ENCODE assay signal across 20 cellular contexts in genomic region chr13:29480893-29481525, GRCh38.
DNase-seq lines count a peak whose midpoint lies in the region; ATAC-seq and TF ChIP-seq lines count a peak whose summit lies in the region.
"Had no signal": no experiment of that assay in that cellular context is flagged by ENCODE, and none has a peak within 500 bp of the region (broad histone marks: within the 10 kb centered on the region; RNA-seq: fewer than 3 reads in every experiment).

No MANE protein-coding gene starts in this region.

- H3K36me3 Mint-ChIP-seq in type B pancreatic cell, result no peaks in the 10 kb centered on the region
- H3K36me3 Mint-ChIP-seq: CD4-positive, CD25-positive, alpha-beta regulatory T cell; T-cell had no signal

- H3K4me3 ChIP-seq in MG63, result no peak overlapping the region
- H3K4me3 ChIP-seq in colonic mucosa, result no peak overlapping the region
- H3K4me3 ChIP-seq: GM12878 had no signal

- H3K9me3 Mint-ChIP-seq in type B pancreatic cell, result no peaks in the 10 kb centered on the region
- H3K9me3 Mint-ChIP-seq: CD4-positive, CD25-positive, alpha-beta regulatory T cell; T-cell had no signal

- H3K27me3 Mint-ChIP-seq in type B pancreatic cell, result peaks cover 4% of the 10 kb centered on the region

- peaks cover 13% of the 10 kb centered on the region for H3K4me1 Mint-ChIP-seq in type B pancreatic cell (ENCODE audit: unreplicated experiment)
- H3K4me1 Mint-ChIP-seq: CD4-positive, CD25-positive, alpha-beta regulatory T cell; T-cell had no signal

- intact Hi-C loops in Right ventricle myocardium superior (cut with DNase I), result no loop called here
- intact Hi-C loops in colonic mucosa (cut with DNase I), result no loop called here

- no peak overlapping the region for H3K27ac Mint-ChIP-seq in type B pancreatic cell
- H3K27ac Mint-ChIP-seq: CD4-positive, CD25-positive, alpha-beta regulatory T cell; T-cell had no signal

- no peaks in the 10 kb centered on the region for H3K4me1 ChIP-seq in colonic mucosa

- H3K9me3 ChIP-seq in MG63 (no peaks in the 10 kb centered on the region), colonic mucosa (no peaks in the 10 kb centered on the region)
- H3K9me3 ChIP-seq: SK-N-SH had no signal

- H3K9ac ChIP-seq in colonic mucosa (ENCODE audit: low read depth in 2 of 2, low read length in 2 of 2), result no peak overlapping the region
- H3K9ac ChIP-seq: KMS-11, SK-N-SH had no signal

- DNase-seq in MG63 (peak; percentile 33), NCI-H510A treated with DMSO at 0.1 percent for 48 hours (lab: John Stamatoyannopoulos, UW) (peak; percentile 18), Right ventricle myocardium superior (no peak), occipital lobe (lab: John Stamatoyannopoulos, UW) (peak; percentile 5), type B pancreatic cell (ENCODE audit: extremely low spot score, unreplicated experiment) (no peak), colonic mucosa (no peak)
- DNase-seq in stimulated activated naive CD8-positive, alpha-beta T cell treated with anti-CD3 and anti-CD28 coated beads, Interleukin-15, Interleukin-2, amounts not matched to agents 100 U/mL and 50 U/mL, for 24 hours, result no peak
- DNase-seq: ACHN; AML-193; CD4-positive, CD25-positive, alpha-beta regulatory T cell; DMS79; NCI-H1105; NCI-H2171 treated with DMSO at 0.1 percent for 48 hours; NCI-H446 treated with DMSO at 0.1 percent for 48 hours; NCI-H82; SK-N-SH; T-cell had no signal

- H3K36me3 ChIP-seq in MG63 (no peaks in the 10 kb centered on the region), colonic mucosa (no peaks in the 10 kb centered on the region)

- no peaks in the 10 kb centered on the region for H3K27me3 ChIP-seq in MG63
- no peaks in the 10 kb centered on the region for H3K27me3 ChIP-seq in colonic mucosa

- peak; percentile 71 for ATAC-seq in Right ventricle myocardium superior (ENCODE audit: poor library complexity)
- no peak for ATAC-seq in stimulated activated naive CD8-positive, alpha-beta T cell treated with anti-CD3 and anti-CD28 coated beads, Interleukin-15, Interleukin-2, amounts not matched to agents 100 U/mL and 50 U/mL, for 24 hours
- ATAC-seq: GM12878, Panc1, T-cell had no signal

- no peak for TF ChIP-seq CTCF in type B pancreatic cell (conservative IDR thresholded peaks at IDR 0.05)
- no peak for TF ChIP-seq CTCF in colonic mucosa (IDR thresholded peaks at IDR 0.05)

- H3K27ac ChIP-seq in colonic mucosa, result no peak overlapping the region
- H3K27ac ChIP-seq: KMS-11 had no signal

- no peak overlapping the region for H3K4me3 Mint-ChIP-seq in type B pancreatic cell
- H3K4me3 Mint-ChIP-seq: CD4-positive, CD25-positive, alpha-beta regulatory T cell; T-cell had no signal

Comparison
In these comparisons a context has a peak if more than half of its experiments do, and no peak if none do; other contexts are left out.
1. DNase-seq: peak in MG63 (single experiment), NCI-H510A treated with DMSO at 0.1 percent for 48 hours (single experiment) and occipital lobe (single experiment); none in Right ventricle myocardium superior (single experiment), type B pancreatic cell (single experiment), stimulated activated naive CD8-positive, alpha-beta T cell treated with anti-CD3 and anti-CD28 coated beads, Interleukin-15, Interleukin-2, amounts not matched to agents 100 U/mL and 50 U/mL, for 24 hours (single experiment) and colonic mucosa (single experiment).